Comparison of ENCODE assay signal across 1 cellular context in the genomic region with DNA sequence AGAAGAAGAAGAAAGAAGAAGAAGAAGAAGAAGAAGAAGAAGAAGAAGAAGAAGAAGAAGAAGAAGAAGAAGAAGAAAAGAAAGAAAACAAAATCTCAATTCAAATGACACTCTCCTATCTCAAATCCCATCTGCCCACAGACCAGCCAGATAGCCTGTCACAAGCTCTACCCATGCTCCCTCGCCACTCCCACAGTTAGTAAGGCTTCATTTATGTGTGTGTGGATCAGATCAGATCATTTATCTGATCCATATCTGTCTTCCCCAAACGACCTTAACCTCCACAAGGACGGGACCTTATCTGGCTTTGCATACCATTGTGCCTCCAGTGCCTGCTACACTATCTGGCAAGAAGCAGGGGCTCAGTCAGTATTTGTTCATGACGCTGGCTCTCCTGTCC.
TF ChIP-seq lines count a peak whose summit lies in the region.

No MANE protein-coding gene starts in this region.

TF ChIP-seq in K562, 482 proteins besides CTCF, POLR2A, EP300 and RAD21 (continued from another document and continues in another):
- TF ChIP-seq, protein P1, sequence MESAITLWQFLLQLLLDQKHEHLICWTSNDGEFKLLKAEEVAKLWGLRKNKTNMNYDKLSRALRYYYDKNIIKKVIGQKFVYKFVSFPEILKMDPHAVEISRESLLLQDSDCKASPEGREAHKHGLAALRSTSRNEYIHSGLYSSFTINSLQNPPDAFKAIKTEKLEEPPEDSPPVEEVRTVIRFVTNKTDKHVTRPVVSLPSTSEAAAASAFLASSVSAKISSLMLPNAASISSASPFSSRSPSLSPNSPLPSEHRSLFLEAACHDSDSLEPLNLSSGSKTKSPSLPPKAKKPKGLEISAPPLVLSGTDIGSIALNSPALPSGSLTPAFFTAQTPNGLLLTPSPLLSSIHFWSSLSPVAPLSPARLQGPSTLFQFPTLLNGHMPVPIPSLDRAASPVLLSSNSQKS (CRISPR knock-in tag; IDR thresholded peaks at IDR 0.05), result no peak
- TF ChIP-seq ZNF146 (CRISPR knock-in tag; IDR thresholded peaks at IDR 0.05; ENCODE audit: unreplicated experiment), result no peak
- no peak for TF ChIP-seq ZBTB5 (IDR thresholded peaks at IDR 0.05)
- TF ChIP-seq GTF2E2 (tag; IDR thresholded peaks at IDR 0.05), result no peak
- TF ChIP-seq ZC3H11A (IDR thresholded peaks at IDR 0.05; ENCODE audit: low read depth, low read length), result no peak
- no peak for TF ChIP-seq ZNF75A (CRISPR knock-in tag; IDR thresholded peaks at IDR 0.05)
- peak; percentile 49; the same call in 1 of the 2 replicates for TF ChIP-seq ZNF165 (CRISPR knock-in tag; IDR thresholded peaks at IDR 0.05; ENCODE audit: borderline replicate concordance)
- TF ChIP-seq SMARCA4 (IDR thresholded peaks at IDR 0.05), result peak; percentile 37; the same call in 1 of the 2 replicates
- TF ChIP-seq MCM5 (IDR thresholded peaks at IDR 0.05; ENCODE audit: low read depth), result no peak
- TF ChIP-seq TEAD1 (CRISPR knock-in tag; IDR thresholded peaks at IDR 0.05), result peak in 1 of 2 experiments; percentile 71; a peak in 1 of 4 replicates
- TF ChIP-seq, protein P2, sequence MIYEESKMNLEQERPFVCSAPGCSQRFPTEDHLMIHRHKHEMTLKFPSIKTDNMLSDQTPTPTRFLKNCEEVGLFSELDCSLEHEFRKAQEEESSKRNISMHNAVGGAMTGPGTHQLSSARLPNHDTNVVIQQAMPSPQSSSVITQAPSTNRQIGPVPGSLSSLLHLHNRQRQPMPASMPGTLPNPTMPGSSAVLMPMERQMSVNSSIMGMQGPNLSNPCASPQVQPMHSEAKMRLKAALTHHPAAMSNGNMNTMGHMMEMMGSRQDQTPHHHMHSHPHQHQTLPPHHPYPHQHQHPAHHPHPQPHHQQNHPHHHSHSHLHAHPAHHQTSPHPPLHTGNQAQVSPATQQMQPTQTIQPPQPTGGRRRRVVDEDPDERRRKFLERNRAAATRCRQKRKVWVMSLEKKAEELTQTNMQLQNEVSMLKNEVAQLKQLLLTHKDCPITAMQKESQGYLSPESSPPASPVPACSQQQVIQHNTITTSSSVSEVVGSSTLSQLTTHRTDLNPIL (CRISPR knock-in tag; IDR thresholded peaks at IDR 0.05), result no peak
- no peak for TF ChIP-seq L3MBTL2 (IDR thresholded peaks at IDR 0.05)
- TF ChIP-seq, protein P3, sequence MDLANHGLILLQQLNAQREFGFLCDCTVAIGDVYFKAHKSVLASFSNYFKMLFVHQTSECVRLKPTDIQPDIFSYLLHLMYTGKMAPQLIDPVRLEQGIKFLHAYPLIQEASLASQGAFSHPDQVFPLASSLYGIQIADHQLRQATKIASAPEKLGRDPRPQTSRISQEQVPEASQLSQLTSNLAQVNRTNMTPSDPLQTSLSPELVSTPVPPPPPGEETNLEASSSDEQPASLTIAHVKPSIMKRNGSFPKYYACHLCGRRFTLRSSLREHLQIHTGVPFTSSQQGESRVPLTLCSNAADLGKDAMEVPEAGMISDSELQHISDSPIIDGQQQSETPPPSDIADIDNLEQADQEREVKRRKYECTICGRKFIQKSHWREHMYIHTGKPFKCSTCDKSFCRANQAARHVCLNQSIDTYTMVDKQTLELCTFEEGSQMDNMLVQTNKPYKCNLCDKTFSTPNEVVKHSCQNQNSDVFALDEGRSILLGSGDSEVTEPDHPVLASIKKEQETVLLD (IDR thresholded peaks at IDR 0.05), result 0 out of 2 replicates have a peak, but pooled peaks have one; percentile 23
- no peak for TF ChIP-seq ZNF41 (CRISPR knock-in tag; conservative IDR thresholded peaks at IDR 0.05)
- no peak for TF ChIP-seq NEUROD1 (IDR thresholded peaks at IDR 0.05; ENCODE audit: borderline replicate concordance, low read depth, low read length, partially characterized antibody)
- peak; percentile 93 for TF ChIP-seq ZNF512 (tag; IDR thresholded peaks at IDR 0.05)
- TF ChIP-seq CTBP1 (IDR thresholded peaks at IDR 0.05; ENCODE audit: borderline replicate concordance), result peak; percentile 31; the same call in 1 of the 2 replicates
- no peak for TF ChIP-seq FOXA1 (IDR thresholded peaks at IDR 0.05; ENCODE audit: borderline replicate concordance)
- peak; percentile 48 for TF ChIP-seq ARID1B (IDR thresholded peaks at IDR 0.05)
- TF ChIP-seq OTX1 (CRISPR knock-in tag; IDR thresholded peaks at IDR 0.05), result no peak
- no peak for TF ChIP-seq SIX5 (IDR thresholded peaks at IDR 0.05; ENCODE audit: borderline replicate concordance in 1 of 2, insufficient read depth in 1 of 2, low read depth in 1 of 2, low read length in 2 of 2)
- TF ChIP-seq ATF7 (IDR thresholded peaks at IDR 0.05), result no peak
- no peak for TF ChIP-seq REST (CRISPR knock-in tag; IDR thresholded peaks at IDR 0.05; ENCODE audit: low read depth)
- no peak for TF ChIP-seq FOSL1 (tag; conservative IDR thresholded peaks at IDR 0.05)
- TF ChIP-seq GABPB1 (CRISPR knock-in tag; IDR thresholded peaks at IDR 0.05), result no peak
- TF ChIP-seq HNRNPK (IDR thresholded peaks at IDR 0.05; ENCODE audit: low read depth, low read length, poor library complexity, severe bottlenecking), result no peak
- peak; percentile 43; the same call in 1 of the 2 replicates for TF ChIP-seq SOX6 (IDR thresholded peaks at IDR 0.05)
- 0 out of 2 replicates have a peak, but pooled peaks have one; percentile 15 for TF ChIP-seq FOXJ2 (tag; IDR thresholded peaks at IDR 0.05)
- peak; percentile 95 for TF ChIP-seq ESRRA (IDR thresholded peaks at IDR 0.05; ENCODE audit: borderline replicate concordance, low read depth)
- TF ChIP-seq NCOA1 (IDR thresholded peaks at IDR 0.05; ENCODE audit: low read depth), result no peak
- TF ChIP-seq, protein P4, sequence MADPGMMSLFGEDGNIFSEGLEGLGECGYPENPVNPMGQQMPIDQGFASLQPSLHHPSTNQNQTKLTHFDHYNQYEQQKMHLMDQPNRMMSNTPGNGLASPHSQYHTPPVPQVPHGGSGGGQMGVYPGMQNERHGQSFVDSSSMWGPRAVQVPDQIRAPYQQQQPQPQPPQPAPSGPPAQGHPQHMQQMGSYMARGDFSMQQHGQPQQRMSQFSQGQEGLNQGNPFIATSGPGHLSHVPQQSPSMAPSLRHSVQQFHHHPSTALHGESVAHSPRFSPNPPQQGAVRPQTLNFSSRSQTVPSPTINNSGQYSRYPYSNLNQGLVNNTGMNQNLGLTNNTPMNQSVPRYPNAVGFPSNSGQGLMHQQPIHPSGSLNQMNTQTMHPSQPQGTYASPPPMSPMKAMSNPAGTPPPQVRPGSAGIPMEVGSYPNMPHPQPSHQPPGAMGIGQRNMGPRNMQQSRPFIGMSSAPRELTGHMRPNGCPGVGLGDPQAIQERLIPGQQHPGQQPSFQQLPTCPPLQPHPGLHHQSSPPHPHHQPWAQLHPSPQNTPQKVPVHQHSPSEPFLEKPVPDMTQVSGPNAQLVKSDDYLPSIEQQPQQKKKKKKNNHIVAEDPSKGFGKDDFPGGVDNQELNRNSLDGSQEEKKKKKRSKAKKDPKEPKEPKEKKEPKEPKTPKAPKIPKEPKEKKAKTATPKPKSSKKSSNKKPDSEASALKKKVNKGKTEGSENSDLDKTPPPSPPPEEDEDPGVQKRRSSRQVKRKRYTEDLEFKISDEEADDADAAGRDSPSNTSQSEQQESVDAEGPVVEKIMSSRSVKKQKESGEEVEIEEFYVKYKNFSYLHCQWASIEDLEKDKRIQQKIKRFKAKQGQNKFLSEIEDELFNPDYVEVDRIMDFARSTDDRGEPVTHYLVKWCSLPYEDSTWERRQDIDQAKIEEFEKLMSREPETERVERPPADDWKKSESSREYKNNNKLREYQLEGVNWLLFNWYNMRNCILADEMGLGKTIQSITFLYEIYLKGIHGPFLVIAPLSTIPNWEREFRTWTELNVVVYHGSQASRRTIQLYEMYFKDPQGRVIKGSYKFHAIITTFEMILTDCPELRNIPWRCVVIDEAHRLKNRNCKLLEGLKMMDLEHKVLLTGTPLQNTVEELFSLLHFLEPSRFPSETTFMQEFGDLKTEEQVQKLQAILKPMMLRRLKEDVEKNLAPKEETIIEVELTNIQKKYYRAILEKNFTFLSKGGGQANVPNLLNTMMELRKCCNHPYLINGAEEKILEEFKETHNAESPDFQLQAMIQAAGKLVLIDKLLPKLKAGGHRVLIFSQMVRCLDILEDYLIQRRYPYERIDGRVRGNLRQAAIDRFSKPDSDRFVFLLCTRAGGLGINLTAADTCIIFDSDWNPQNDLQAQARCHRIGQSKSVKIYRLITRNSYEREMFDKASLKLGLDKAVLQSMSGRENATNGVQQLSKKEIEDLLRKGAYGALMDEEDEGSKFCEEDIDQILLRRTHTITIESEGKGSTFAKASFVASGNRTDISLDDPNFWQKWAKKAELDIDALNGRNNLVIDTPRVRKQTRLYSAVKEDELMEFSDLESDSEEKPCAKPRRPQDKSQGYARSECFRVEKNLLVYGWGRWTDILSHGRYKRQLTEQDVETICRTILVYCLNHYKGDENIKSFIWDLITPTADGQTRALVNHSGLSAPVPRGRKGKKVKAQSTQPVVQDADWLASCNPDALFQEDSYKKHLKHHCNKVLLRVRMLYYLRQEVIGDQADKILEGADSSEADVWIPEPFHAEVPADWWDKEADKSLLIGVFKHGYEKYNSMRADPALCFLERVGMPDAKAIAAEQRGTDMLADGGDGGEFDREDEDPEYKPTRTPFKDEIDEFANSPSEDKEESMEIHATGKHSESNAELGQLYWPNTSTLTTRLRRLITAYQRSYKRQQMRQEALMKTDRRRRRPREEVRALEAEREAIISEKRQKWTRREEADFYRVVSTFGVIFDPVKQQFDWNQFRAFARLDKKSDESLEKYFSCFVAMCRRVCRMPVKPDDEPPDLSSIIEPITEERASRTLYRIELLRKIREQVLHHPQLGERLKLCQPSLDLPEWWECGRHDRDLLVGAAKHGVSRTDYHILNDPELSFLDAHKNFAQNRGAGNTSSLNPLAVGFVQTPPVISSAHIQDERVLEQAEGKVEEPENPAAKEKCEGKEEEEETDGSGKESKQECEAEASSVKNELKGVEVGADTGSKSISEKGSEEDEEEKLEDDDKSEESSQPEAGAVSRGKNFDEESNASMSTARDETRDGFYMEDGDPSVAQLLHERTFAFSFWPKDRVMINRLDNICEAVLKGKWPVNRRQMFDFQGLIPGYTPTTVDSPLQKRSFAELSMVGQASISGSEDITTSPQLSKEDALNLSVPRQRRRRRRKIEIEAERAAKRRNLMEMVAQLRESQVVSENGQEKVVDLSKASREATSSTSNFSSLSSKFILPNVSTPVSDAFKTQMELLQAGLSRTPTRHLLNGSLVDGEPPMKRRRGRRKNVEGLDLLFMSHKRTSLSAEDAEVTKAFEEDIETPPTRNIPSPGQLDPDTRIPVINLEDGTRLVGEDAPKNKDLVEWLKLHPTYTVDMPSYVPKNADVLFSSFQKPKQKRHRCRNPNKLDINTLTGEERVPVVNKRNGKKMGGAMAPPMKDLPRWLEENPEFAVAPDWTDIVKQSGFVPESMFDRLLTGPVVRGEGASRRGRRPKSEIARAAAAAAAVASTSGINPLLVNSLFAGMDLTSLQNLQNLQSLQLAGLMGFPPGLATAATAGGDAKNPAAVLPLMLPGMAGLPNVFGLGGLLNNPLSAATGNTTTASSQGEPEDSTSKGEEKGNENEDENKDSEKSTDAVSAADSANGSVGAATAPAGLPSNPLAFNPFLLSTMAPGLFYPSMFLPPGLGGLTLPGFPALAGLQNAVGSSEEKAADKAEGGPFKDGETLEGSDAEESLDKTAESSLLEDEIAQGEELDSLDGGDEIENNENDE (IDR thresholded peaks at IDR 0.05; ENCODE audit: low read depth, low read length), result no peak
- no peak for TF ChIP-seq NR1H2 (CRISPR knock-in tag; IDR thresholded peaks at IDR 0.05)
